ENCODE assay signal across 6 cellular contexts in genomic region chr20:35449855-35450254, GRCh38. TPM values are rescaled to one million over a fixed set of nuclear protein-coding genes. Genes with fewer than 3 reads are reported as not detected.
"Had no signal": no experiment of that assay in that cellular context is flagged by ENCODE, and none has a peak within 500 bp of the region (broad histone marks: within the 10 kb centered on the region; RNA-seq: fewer than 3 reads in every experiment).

No MANE protein-coding gene starts in this region.

RNA-seq across cellular contexts. Expression of gene GDF5, which starts 11.8 kb away (rescaled TPM):
- total RNA-seq: left lobe of liver, liver, lung microvascular endothelial cell, mononuclear cell had no signal
- polyA plus RNA-seq: immature natural killer cell; liver; naive thymus-derived CD4-positive, alpha-beta T cell had no signal
